In genomic region chr5:172648008-172648359, GRCh38 we compare ENCODE assay signal across 11 cellular contexts. TPM values are rescaled to one million over a fixed set of nuclear protein-coding genes. Genes with fewer than 3 reads are reported as not detected.
DNase-seq lines count a peak whose midpoint lies in the region; ATAC-seq, FAIRE-seq and TF ChIP-seq lines count a peak whose summit lies in the region.
"Had no signal": no experiment of that assay in that cellular context is flagged by ENCODE, and none has a peak within 500 bp of the region (broad histone marks: within the 10 kb centered on the region; RNA-seq: fewer than 3 reads in every experiment).

No MANE protein-coding gene starts in this region.

- intact Hi-C loops in lower lobe of right lung (cut with DNase I) (no loop called here), PC-3 (cut with micrococcal nuclease) (no loop called here)

- H3K4ac ChIP-seq in H1 (replicated peaks; ENCODE audit: insufficient read length, low read depth, low read length), result no peak overlapping the region

- TF ChIP-seq POLR2A in H1 (IDR thresholded peaks at IDR 0.05; ENCODE audit: control extremely low read depth in 1 of 2, low read depth in 2 of 2, low read length in 2 of 2), result no peak

- TF ChIP-seq RAD21 in H1 (IDR thresholded peaks at IDR 0.05 in 1 of 2, conservative IDR thresholded peaks at IDR 0.05 in 1 of 2; ENCODE audit: low read depth in 2 of 2, low read length in 2 of 2), result no peak

- no peak overlapping the region for H3K23ac ChIP-seq in H1 (ENCODE audit: insufficient read length)

- no peak overlapping the region for H3K14ac ChIP-seq in H1 (ENCODE audit: insufficient read length)

- no peak overlapping the region for H4K91ac ChIP-seq in H1 (replicated peaks; ENCODE audit: insufficient read length, low read length)

- H3K4me3 ChIP-seq in H1 (ENCODE audit: extremely low read depth in 1 of 4, insufficient read depth in 2 of 4, low read depth in 3 of 4, low read length in 4 of 4), result no peak overlapping the region
- no peak overlapping the region for H3K4me3 ChIP-seq in lower lobe of right lung
- H3K4me3 ChIP-seq in PC-3 (ENCODE audit: low read length), result no peak overlapping the region

- H3K4me2 ChIP-seq in H1 (ENCODE audit: insufficient read depth in 1 of 2, low read depth in 2 of 2, low read length in 2 of 2) (no peak overlapping the region), PC-3 (ENCODE audit: low read length) (no peak overlapping the region)

- no TSS peak for BruUV-seq in PC-3 (replicated peaks; lab: Mats Ljungman, UMichigan)

- H3K9me3 ChIP-seq in H1 (ENCODE audit: insufficient read depth in 2 of 2, low read depth in 1 of 2, low read length in 1 of 2), result no peaks in the 10 kb centered on the region
- no peaks in the 10 kb centered on the region for H3K9me3 ChIP-seq in lower lobe of right lung
- no peaks in the 10 kb centered on the region for H3K9me3 ChIP-seq in PC-3 (ENCODE audit: low read length)

- H3K18ac ChIP-seq in H1 (ENCODE audit: extremely low read depth, low read length), result no peak overlapping the region

- POLR2A ChIA-PET in H1 (lab: Charles Lee; ENCODE audit: partially characterized antibody) (interaction anchor here (0.7 to 0.9 kb wide), 2 partner anchors 12 to 24 kb away, joined by 3 read pairs; no protein-coding TSS in a partner anchor), PC-3 (lab: Charles Lee; ENCODE audit: unreplicated experiment) (no interaction called here)

- peak overlapping the region; percentile 40; the same call in 1 of the 2 replicates for H2AK5ac ChIP-seq in H1 (ENCODE audit: low read depth, low read length)

- DNase-seq in NOMO-1 treated with DMSO at 0.1 percent for 48 hours (lab: John Stamatoyannopoulos, UW; ENCODE audit: unreplicated experiment), result peak; percentile 14
- DNase-seq in NOMO-1 treated with dmso at 0.1 percent for 144 hours (lab: John Stamatoyannopoulos, UW; ENCODE audit: unreplicated experiment), result no peak
- DNase-seq in H1 (ENCODE audit: low read depth in 1 of 2, low spot score in 2 of 2), result no peak
- no peak for DNase-seq in lower lobe of right lung
- peak; percentile 54 for DNase-seq in urothelium cell line (ENCODE audit: low spot score)
- no peak for DNase-seq in PC-3
- DNase-seq in stimulated activated naive CD4-positive, alpha-beta T cell treated with Interleukin-2 at 50 U/mL for 16 hours (lab: John Stamatoyannopoulos, UW), result no peak
- DNase-seq: NCI-H1105, T-helper 9 cell had no signal

- H3K27me3 ChIP-seq in H1 (replicated peaks in 1 of 4; ENCODE audit: control insufficient read depth in 3 of 4, extremely low read depth in 1 of 4, insufficient read depth in 3 of 4, low read length in 3 of 4) (peaks cover 0 to 2% (median 2%) of the 10 kb centered on the region in 4 experiments; a peak in 1 of 7 replicates), lower lobe of right lung (ENCODE audit: low read depth) (no peaks in the 10 kb centered on the region), PC-3 (ENCODE audit: low read length) (no peaks in the 10 kb centered on the region)

- H3K23me2 ChIP-seq in H1 (ENCODE audit: low read depth, low read length), result no peaks in the 10 kb centered on the region

- ATAC-seq in lower lobe of right lung (peak; percentile 81 to 92), PC-3 (no peak), GM19455 (IDR thresholded peaks at IDR 0.05; ENCODE audit: unreplicated experiment) (no peak)

- no peak overlapping the region for H2BK15ac ChIP-seq in H1 (ENCODE audit: low read length)

- H3K36me3 ChIP-seq in H1 (ENCODE audit: control insufficient read depth in 2 of 4, insufficient read depth in 4 of 4, low read length in 3 of 4) (no peaks in the 10 kb centered on the region), lower lobe of right lung (peaks cover 9% of the 10 kb centered on the region), PC-3 (ENCODE audit: low read depth, low read length) (no peaks in the 10 kb centered on the region)

- H4K20me1 ChIP-seq in H1 (replicated peaks in 1 of 2; ENCODE audit: control insufficient read depth in 1 of 2, insufficient read depth in 2 of 2, low read length in 2 of 2) (peaks cover 0 to 8% of the 10 kb centered on the region in 2 experiments), PC-3 (ENCODE audit: low read length) (0 out of 2 replicates have a peak, but pooled peaks cover 7% of the 10 kb centered on the region)

- no peaks in the 10 kb centered on the region for H3F3A ChIP-seq in PC-3 (ENCODE audit: low read length, unreplicated experiment)

- WGBS in H1 (ENCODE audit: extremely low coverage in 1 of 2, insufficient coverage in 1 of 2, insufficient read length in 1 of 2, insufficient replicate concordance in 2 of 2, low coverage in 1 of 2, low lambda C conversion rate in 2 of 2, missing lambda C conversion rate in 1 of 2), 2 experiments, result 76% methylated on average over 7 of the region's 7 CpGs; no CpG with 5 or more reads in 1 of the 2 experiments

- no peak overlapping the region for H2BK20ac ChIP-seq in H1 (ENCODE audit: low read length)

- H3K56ac ChIP-seq in H1 (replicated peaks; ENCODE audit: insufficient read length, low read depth, low read length), result no peak overlapping the region

- H2AFZ ChIP-seq in H1 (ENCODE audit: low read length), result no peak overlapping the region
- no peak overlapping the region for H2AFZ ChIP-seq in PC-3 (ENCODE audit: low read length)

- H3K4me1 ChIP-seq in H1 (replicated peaks in 1 of 4; ENCODE audit: control insufficient read depth in 3 of 4, insufficient read depth in 4 of 4, low read length in 3 of 4), result peaks cover 4 to 24% (median 7%) of the 10 kb centered on the region in 4 experiments; a peak in 6 of 7 replicates
- peaks cover 47% of the 10 kb centered on the region for H3K4me1 ChIP-seq in lower lobe of right lung
- peaks cover 7% of the 10 kb centered on the region; the same call in 1 of the 2 replicates for H3K4me1 ChIP-seq in PC-3 (ENCODE audit: insufficient read depth, low read length)

- H3K79me2 ChIP-seq in H1 (ENCODE audit: control insufficient read depth in 1 of 2, insufficient read depth in 2 of 2, low read length in 2 of 2) (no peaks in the 10 kb centered on the region), PC-3 (ENCODE audit: low read length) (no peaks in the 10 kb centered on the region)

- peak overlapping the region; percentile 27; the same call in 1 of the 2 replicates for H2BK12ac ChIP-seq in H1 (ENCODE audit: low read depth, low read length)

- H3K79me1 ChIP-seq in H1 (ENCODE audit: low read depth, low read length), result no peaks in the 10 kb centered on the region

- H3K9me2 ChIP-seq in PC-3 (replicated peaks; ENCODE audit: low read length), result no peaks in the 10 kb centered on the region

- H4K5ac ChIP-seq in H1 (ENCODE audit: insufficient read length, low read depth, low read length), result no peak overlapping the region

- CTCF ChIA-PET in H1 (lab: Charles Lee; ENCODE audit: partially characterized antibody), result interaction anchor here (0.9 to 12.3 kb wide), 7 partner anchors 10 to 177 kb away, joined by 3 to 164 read pairs (median 7); no protein-coding TSS in a partner anchor
- CTCF ChIA-PET in PC-3 (lab: Charles Lee), result no interaction called here

- H4K8ac ChIP-seq in H1 (ENCODE audit: extremely low read depth, insufficient read depth, low read length), result no peak overlapping the region

- FAIRE-seq in H1 (lab: Jason Lieb, UNC) (no peak), urothelium cell line (lab: Jason Lieb, UNC) (no peak)
- FAIRE-seq: D721Med had no signal

- no peak for TF ChIP-seq EP300 in H1 (IDR thresholded peaks at IDR 0.05; ENCODE audit: borderline replicate concordance in 1 of 2, low read depth in 2 of 2, low read length in 2 of 2)

- no peak overlapping the region for H2BK5ac ChIP-seq in H1 (ENCODE audit: low read depth, low read length)

- H3K9ac ChIP-seq in H1 (replicated peaks in 1 of 4; ENCODE audit: extremely low read depth in 1 of 4, low read depth in 3 of 4, low read length in 3 of 4), result no peak overlapping the region
- no peak overlapping the region for H3K9ac ChIP-seq in PC-3 (ENCODE audit: low read length)

- TF ChIP-seq CTCF in H1 (IDR thresholded peaks at IDR 0.05; ENCODE audit: control extremely low read depth in 1 of 3, insufficient read depth in 1 of 3, low read depth in 1 of 3, low read length in 3 of 3) (no peak), lower lobe of right lung (IDR thresholded peaks at IDR 0.05) (no peak), PC-3 (conservative IDR thresholded peaks at IDR 0.05; ENCODE audit: low read depth, low read length) (no peak)

- H2BK120ac ChIP-seq in H1 (replicated peaks; ENCODE audit: low read depth, low read length), result no peak overlapping the region

- H3K27ac ChIP-seq in H1 (ENCODE audit: low read depth, low read length) (no peak overlapping the region), lower lobe of right lung (no peak overlapping the region), PC-3 (ENCODE audit: low read length) (no peak overlapping the region)

TF ChIP-seq in H1, 55 proteins besides CTCF, POLR2A, EP300 and RAD21:
- TF ChIP-seq ATF2 (IDR thresholded peaks at IDR 0.05; ENCODE audit: low read length), result no peak
- TF ChIP-seq RNF2 (IDR thresholded peaks at IDR 0.05; ENCODE audit: borderline replicate concordance, low read depth, low read length, missing control alignments, poor library complexity, severe bottlenecking), result no peak
- TF ChIP-seq CBX5 (IDR thresholded peaks at IDR 0.05; ENCODE audit: low read depth, low read length), result no peak
- no peak for TF ChIP-seq FOSL1 (IDR thresholded peaks at IDR 0.05; ENCODE audit: insufficient read depth, low read depth, low read length)
- TF ChIP-seq NRF1 (IDR thresholded peaks at IDR 0.05; ENCODE audit: low read depth, low read length), result no peak

RNA-seq across cellular contexts. Expression of gene NEURL1B, which starts 6.9 kb away (rescaled TPM):
- 5.7 and 6.1 TPM in 2 replicates for total RNA-seq in H1 (2021; fragmentation: NEBNext Ultra II Directional; extraction: Animal tissue kit (Norgen Biotek cat#: 25700))
- 3.3 and 5.4 TPM in 2 replicates for polyA plus RNA-seq in H1 (2011; rRNA removed)
- polyA plus RNA-seq in H1 (2011; cell fraction: cytosol; rRNA removed), result 4.8 TPM
- polyA plus RNA-seq in H1 (2011; cell fraction: nucleus; rRNA removed), result 15.7 TPM
- 4.5 to 5.3 TPM (median 4.5 TPM) in 4 replicates for polyA plus RNA-seq in H1 (2012, experiment 1 of 2)
- 4.2 TPM for polyA plus RNA-seq in H1 (2012, experiment 2 of 2)
- polyA plus RNA-seq in H1 (2013, experiment 1 of 2), result 2.9 TPM
- 2.8 TPM for polyA plus RNA-seq in H1 (2013, experiment 2 of 2)
- 3.9 and 4.0 TPM in 2 replicates for polyA minus RNA-seq in H1 (2011; rRNA and poly(A)+ RNA removed)
- 5.5 TPM for polyA minus RNA-seq in H1 (2011; cell fraction: cytosol; rRNA and poly(A)+ RNA removed)
- 4.4 TPM for polyA minus RNA-seq in H1 (2011; cell fraction: nucleus; rRNA and poly(A)+ RNA removed)
- 24.8 TPM for total RNA-seq in lower lobe of right lung
- total RNA-seq in PC-3 (2014; rRNA removed), result 0.95 and 2.5 TPM in 2 replicates

Comparison
In these comparisons a context has a peak if more than half of its experiments do, and no peak if none do; other contexts are left out.
1. DNase-seq: peak in NOMO-1 treated with DMSO at 0.1 percent for 48 hours (single experiment) and urothelium cell line (single experiment); none in NOMO-1 treated with dmso at 0.1 percent for 144 hours (single experiment), H1 (0 of 2), lower lobe of right lung (single experiment), PC-3 (single experiment) and stimulated activated naive CD4-positive, alpha-beta T cell treated with Interleukin-2 at 50 U/mL for 16 hours (single experiment).
2. ATAC-seq: peak in lower lobe of right lung (2 of 2); none in PC-3 (single experiment) and GM19455 (single experiment).